10 cellular contexts compared by ENCODE assay signal in the genomic region with DNA sequence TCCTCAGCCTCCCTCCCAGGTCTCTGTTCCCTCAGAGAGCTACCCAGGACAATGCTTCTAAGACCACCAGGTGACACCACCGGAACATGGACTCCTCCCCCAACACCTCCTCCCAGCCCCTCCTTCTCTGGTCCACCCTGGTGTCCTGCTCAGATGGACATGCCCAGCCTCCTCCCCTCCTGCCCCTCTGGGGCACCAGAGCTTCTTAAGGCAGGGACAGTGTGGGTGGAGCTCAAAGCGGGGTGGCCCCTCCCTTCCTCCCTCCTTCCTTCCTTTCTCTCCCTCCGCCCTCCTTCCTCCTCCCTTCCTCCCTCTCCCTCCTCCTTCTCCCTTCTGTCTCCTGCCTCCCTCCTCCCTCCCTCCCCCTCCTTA. TPM values are rescaled to one million over a fixed set of nuclear protein-coding genes. Genes with fewer than 3 reads are reported as not detected.
A peak's percentile ranks its signal among the peaks of the same experiment; 100 is the strongest.
DNase-seq lines count a peak whose midpoint lies in the region; ATAC-seq and TF ChIP-seq lines count a peak whose summit lies in the region.
"Had no signal": no experiment of that assay in that cellular context is flagged by ENCODE, and none has a peak within 500 bp of the region (broad histone marks: within the 10 kb centered on the region; RNA-seq: fewer than 3 reads in every experiment).

No MANE protein-coding gene starts in this region.

- no peaks in the 10 kb centered on the region for H3K4me1 ChIP-seq in adrenal gland (replicated peaks in 1 of 2)

- DNase-seq in activated T-cell treated with anti-CD3 and anti-CD28 coated beads, Interleukin-2, amount 50 U/mL, for 72 hours: peak; percentile 18 to 24
- DNase-seq in activated T-cell treated with anti-CD3 and anti-CD28 coated beads, Interleukin-2, amount 50 U/mL, for 48 hours: no peak
- peak in 5 of 7 donors; percentile 12 to 34 (median 27) for DNase-seq in adrenal gland
- peak; percentile 66 for DNase-seq in islet precursor cell

- H3K4me3 ChIP-seq in adrenal gland: no peak overlapping the region

- TF ChIP-seq POLR2A in adrenal gland (IDR thresholded peaks at IDR 0.05): no peak

- intact Hi-C loops in adrenal gland (cut with DNase I): no loop called here

- no peaks in the 10 kb centered on the region for H3K9me3 ChIP-seq in adrenal gland (replicated peaks in 1 of 3)

- no peaks in the 10 kb centered on the region for H3K27me3 ChIP-seq in adrenal gland

- no peaks in the 10 kb centered on the region for H3K4me1 Mint-ChIP-seq in activated T-cell treated with anti-CD3 and anti-CD28 coated beads, Interleukin-2, amount 50 U/mL, for 72 hours (ENCODE audit: low read depth)

- no peaks in the 10 kb centered on the region for H3K36me3 Mint-ChIP-seq in activated T-cell treated with anti-CD3 and anti-CD28 coated beads, Interleukin-2, amount 50 U/mL, for 72 hours (ENCODE audit: insufficient read depth in 2 of 2)
- H3K36me3 Mint-ChIP-seq: activated naive CD4-positive, alpha-beta T cell treated with anti-CD3 and anti-CD28 coated beads, Interleukin-2, amount 50 U/mL, for 24 hours; CD8-positive, alpha-beta memory T cell had no signal

- no peaks in the 10 kb centered on the region for H3K9me3 Mint-ChIP-seq in activated T-cell treated with anti-CD3 and anti-CD28 coated beads, Interleukin-2, amount 50 U/mL, for 72 hours
- H3K9me3 Mint-ChIP-seq: activated naive CD4-positive, alpha-beta T cell treated with anti-CD3 and anti-CD28 coated beads, Interleukin-2, amount 50 U/mL, for 24 hours; CD8-positive, alpha-beta memory T cell had no signal

- peak; percentile 34 to 54 for ATAC-seq in activated T-cell treated with anti-CD3 and anti-CD28 coated beads, Interleukin-2, amount 50 U/mL, for 72 hours (replicated peaks in 1 of 2)
- ATAC-seq in GM19452 (IDR thresholded peaks at IDR 0.05; ENCODE audit: unreplicated experiment) (no peak), HG03175 (IDR thresholded peaks at IDR 0.05; ENCODE audit: unreplicated experiment) (no peak), HG02870 (IDR thresholded peaks at IDR 0.05; ENCODE audit: unreplicated experiment) (no peak)

- no peaks in the 10 kb centered on the region for H3K36me3 ChIP-seq in adrenal gland (replicated peaks in 1 of 2)

- H3K27ac ChIP-seq in adrenal gland (no peak overlapping the region), temporal lobe (ENCODE audit: low read depth, low read length) (peak overlapping the region; percentile 96)

- TF ChIP-seq CTCF in adrenal gland (IDR thresholded peaks at IDR 0.05): no peak

- 24 to 42% (median 34%) methylated on average over 2 to 3 of the region's 3 CpGs for WGBS in adrenal gland, 4 donors

- H3K27me3 Mint-ChIP-seq in activated T-cell treated with anti-CD3 and anti-CD28 coated beads, Interleukin-2, amount 50 U/mL, for 72 hours (ENCODE audit: low read depth): no peaks in the 10 kb centered on the region

- H3K4me3 Mint-ChIP-seq in activated T-cell treated with anti-CD3 and anti-CD28 coated beads, Interleukin-2, amount 50 U/mL, for 72 hours: peak overlapping the region; percentile 63 to 79

- H3K27ac Mint-ChIP-seq in activated T-cell treated with anti-CD3 and anti-CD28 coated beads, Interleukin-2, amount 50 U/mL, for 72 hours: peak overlapping the region; percentile 85
- H3K27ac Mint-ChIP-seq: activated naive CD4-positive, alpha-beta T cell treated with anti-CD3 and anti-CD28 coated beads, Interleukin-2, amount 50 U/mL, for 24 hours had no signal

RNA-seq across cellular contexts. Expression of a gene that starts 22.7 kb away (rescaled TPM):
- 1 to 10 TPM; 2.0 to 2.6 TPM for total RNA-seq in activated T-cell treated with anti-CD3 and anti-CD28 coated beads, Interleukin-2, amount 50 U/mL, for 72 hours
- total RNA-seq in adrenal gland (1 to 10 TPM in 2 of 8 donors, under 1 TPM in 6; 0.14 to 1.4 (median 0.37) TPM), temporal lobe (0.74 TPM)
- polyA plus RNA-seq in adrenal gland: 1 to 10 TPM in 1 of 3 donors, under 1 TPM in 2; 0.34 to 1.1 (median 0.37) TPM

RNA-seq across cellular contexts. Expression of a gene that starts 59.1 kb away (rescaled TPM):
- total RNA-seq in activated T-cell treated with anti-CD3 and anti-CD28 coated beads, Interleukin-2, amount 50 U/mL, for 72 hours: under 1 TPM in 1 of 2 donors, not detected in 1; 0.34 TPM
- 10 to 100 TPM in 1 of 8 donors, 1 to 10 TPM in 7; 2.2 to 10.1 (median 3.2) TPM for total RNA-seq in adrenal gland
- polyA plus RNA-seq in adrenal gland: 1 to 10 TPM; 2.6 to 5.7 (median 5.5) TPM
- total RNA-seq in temporal lobe: 1.7 TPM
- total RNA-seq: CD8-positive, alpha-beta memory T cell had no signal
- polyA plus RNA-seq: CD8-positive, alpha-beta memory T cell had no signal

Comparison
In these comparisons a context has a peak if more than half of its experiments do, and no peak if none do; other contexts are left out.
1. DNase-seq: peak in activated T-cell treated with anti-CD3 and anti-CD28 coated beads, Interleukin-2, amount 50 U/mL, for 72 hours (2 of 2), adrenal gland (5 of 7) and islet precursor cell (single experiment); none in activated T-cell treated with anti-CD3 and anti-CD28 coated beads, Interleukin-2, amount 50 U/mL, for 48 hours (0 of 2).
2. ATAC-seq: peak in activated T-cell treated with anti-CD3 and anti-CD28 coated beads, Interleukin-2, amount 50 U/mL, for 72 hours (2 of 2); none in GM19452 (single experiment), HG03175 (single experiment) and HG02870 (single experiment).